ENCODE assay signal across 8 cellular contexts in the genomic region with DNA sequence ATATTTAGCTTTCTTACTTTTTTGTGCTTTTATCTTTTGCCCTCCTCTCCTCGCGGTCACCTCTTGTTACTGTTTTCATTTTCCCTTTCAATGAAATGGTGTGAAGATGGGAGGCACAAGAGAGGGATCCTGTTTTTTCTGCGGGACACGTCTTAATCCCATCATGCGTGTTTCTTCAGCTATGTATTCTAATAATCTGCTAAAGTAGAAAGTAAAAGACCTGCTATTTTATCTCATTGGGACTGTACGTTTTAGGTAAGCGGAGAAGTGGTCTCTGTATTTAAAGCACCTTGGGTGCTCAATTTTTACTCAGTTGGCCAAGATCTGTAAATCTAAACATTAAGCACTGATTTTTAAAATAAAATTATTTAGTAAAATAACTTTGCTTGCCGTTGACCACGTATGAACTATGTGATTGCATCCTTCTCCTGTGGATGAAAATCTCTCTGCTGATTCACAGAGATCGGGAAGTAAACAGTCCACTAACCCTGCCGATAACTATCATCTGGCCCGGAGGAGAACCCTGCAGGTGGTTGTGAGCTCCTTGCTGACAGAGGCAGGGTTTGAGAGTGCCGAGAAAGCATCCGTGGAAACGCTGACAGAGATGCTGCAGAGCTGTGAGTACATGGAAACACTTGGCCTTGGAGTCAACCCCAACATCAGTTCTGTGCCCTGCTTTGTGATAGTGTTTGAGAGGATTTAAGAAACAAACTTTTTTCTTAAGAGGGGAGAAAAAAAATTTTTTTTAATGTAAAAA. TPM values are rescaled to one million over a fixed set of nuclear protein-coding genes. Genes with fewer than 3 reads are reported as not detected.
DNase-seq lines count a peak whose midpoint lies in the region.

No MANE protein-coding gene starts in this region.

- peak overlapping the region; percentile 95 for H3K4me3 ChIP-seq in ACC112 (ENCODE audit: low read depth, low read length)
- H3K4me3 ChIP-seq in HUES64 (ENCODE audit: low read length) = peak overlapping the region; percentile 73
- H3K4me3 ChIP-seq in muscle layer of colon (ENCODE audit: low read depth in 1 of 2, low read length in 2 of 2) = peak overlapping the region; percentile 61 to 94

- H3K79me2 ChIP-seq in ACC112 (ENCODE audit: control insufficient read depth, insufficient read depth, low read length, unreplicated experiment) = peaks cover 36% of the 10 kb centered on the region

- H3K9me3 ChIP-seq in HUES64 (ENCODE audit: insufficient read depth, low read depth, low read length) (no peaks in the 10 kb centered on the region), muscle layer of colon (ENCODE audit: low read length) (no peaks in the 10 kb centered on the region)

- H2AFZ ChIP-seq in ACC112 (ENCODE audit: low read length, unreplicated experiment) = peak overlapping the region; percentile 93

- DNase-seq in caudate nucleus (lab: John Stamatoyannopoulos, UW) (no peak), NCI-H774 (lab: John Stamatoyannopoulos, UW) (no peak), hippocampal formation (lab: John Stamatoyannopoulos, UW) (no peak), islet precursor cell (no peak), germinal center (ENCODE audit: low spot score) (no peak)

- H3K4me1 ChIP-seq in ACC112 (ENCODE audit: control insufficient read depth, insufficient read depth, low read length, unreplicated experiment) (peaks cover 16% of the 10 kb centered on the region), HUES64 (ENCODE audit: insufficient read depth, low read length) (peaks cover 7% of the 10 kb centered on the region; the same call in 1 of the 2 replicates), muscle layer of colon (ENCODE audit: insufficient read depth, low read length) (peaks cover 42% of the 10 kb centered on the region)

- H3K36me3 ChIP-seq in ACC112 (ENCODE audit: insufficient read depth, low read length) = peaks cover 20% of the 10 kb centered on the region
- peaks cover 40% of the 10 kb centered on the region for H3K36me3 ChIP-seq in HUES64 (ENCODE audit: insufficient read depth, low read length)
- H3K36me3 ChIP-seq in muscle layer of colon (ENCODE audit: insufficient read depth, low read length) = peaks cover 15% of the 10 kb centered on the region

- WGBS in HUES64 = 59% methylated on average over 10 of the region's 15 CpGs

- H3K27ac ChIP-seq in ACC112 (ENCODE audit: low read depth, low read length) (peak overlapping the region; percentile 79), HUES64 (ENCODE audit: low read depth, low read length) (peak overlapping the region; percentile 95), caudate nucleus (ENCODE audit: low read depth, low read length) (peak overlapping the region; percentile 92), muscle layer of colon (ENCODE audit: low read depth, low read length) (peak overlapping the region; percentile 88)

- H3K27me3 ChIP-seq in ACC112 (ENCODE audit: insufficient read depth, low read length) (no peaks in the 10 kb centered on the region), HUES64 (ENCODE audit: insufficient read depth, low read length) (peaks cover 40% of the 10 kb centered on the region), muscle layer of colon (ENCODE audit: control insufficient read depth in 1 of 2, insufficient read depth in 2 of 2, low read length in 2 of 2) (no peaks in the 10 kb centered on the region)

- peak overlapping the region; percentile 93 for H3K9ac ChIP-seq in HUES64 (ENCODE audit: low read depth, low read length)
- peak overlapping the region; percentile 42 for H3K9ac ChIP-seq in muscle layer of colon (ENCODE audit: low read length)

RNA-seq across cellular contexts. Expression of a gene that starts 0.8 kb away (rescaled TPM):
- 17.3 TPM for polyA plus RNA-seq in HUES64 (2013, experiment 1 of 2)
- polyA plus RNA-seq in HUES64 (2013, experiment 2 of 2) = 19.0 TPM
